In the genomic region with DNA sequence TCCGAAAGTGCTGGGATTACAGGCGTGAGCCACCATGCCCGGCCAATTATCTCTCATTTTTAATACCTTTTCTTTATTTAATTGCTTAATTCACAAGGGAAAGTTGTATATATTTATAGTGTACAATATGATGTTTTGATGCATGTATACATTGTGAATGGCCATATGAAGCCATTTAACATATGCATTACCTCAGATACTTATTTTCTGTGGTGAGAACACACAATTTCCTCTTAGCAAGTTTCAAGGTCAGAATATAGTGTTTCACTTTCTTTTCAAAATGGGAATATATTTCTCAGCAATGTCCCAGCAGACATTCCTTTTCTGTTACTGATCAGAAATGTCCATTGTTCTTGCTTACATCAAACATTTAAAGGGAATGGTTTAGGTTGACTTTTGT, we compare ENCODE assay signal across 8 cellular contexts.
"Had no signal": no experiment of that assay in that cellular context is flagged by ENCODE, and none has a peak within 500 bp of the region (broad histone marks: within the 10 kb centered on the region; RNA-seq: fewer than 3 reads in every experiment).

No MANE protein-coding gene starts in this region.

- H3K9ac ChIP-seq: GM23248 had no signal

- H2AFZ ChIP-seq: GM23248 had no signal

- H3K4me3 ChIP-seq: GM23248, HAP-1, K562 had no signal

- H3K9me3 ChIP-seq: HAP-1 had no signal

- H3K4me1 ChIP-seq: HAP-1 had no signal

- H3K27ac ChIP-seq: GM23248 had no signal

- H3K36me3 ChIP-seq: HAP-1 had no signal

- DNase-seq: GM23248, GOT3, H7, HFFc6, IMR-90 had no signal

- ATAC-seq: HCT116, K562 had no signal
